In the genomic region with DNA sequence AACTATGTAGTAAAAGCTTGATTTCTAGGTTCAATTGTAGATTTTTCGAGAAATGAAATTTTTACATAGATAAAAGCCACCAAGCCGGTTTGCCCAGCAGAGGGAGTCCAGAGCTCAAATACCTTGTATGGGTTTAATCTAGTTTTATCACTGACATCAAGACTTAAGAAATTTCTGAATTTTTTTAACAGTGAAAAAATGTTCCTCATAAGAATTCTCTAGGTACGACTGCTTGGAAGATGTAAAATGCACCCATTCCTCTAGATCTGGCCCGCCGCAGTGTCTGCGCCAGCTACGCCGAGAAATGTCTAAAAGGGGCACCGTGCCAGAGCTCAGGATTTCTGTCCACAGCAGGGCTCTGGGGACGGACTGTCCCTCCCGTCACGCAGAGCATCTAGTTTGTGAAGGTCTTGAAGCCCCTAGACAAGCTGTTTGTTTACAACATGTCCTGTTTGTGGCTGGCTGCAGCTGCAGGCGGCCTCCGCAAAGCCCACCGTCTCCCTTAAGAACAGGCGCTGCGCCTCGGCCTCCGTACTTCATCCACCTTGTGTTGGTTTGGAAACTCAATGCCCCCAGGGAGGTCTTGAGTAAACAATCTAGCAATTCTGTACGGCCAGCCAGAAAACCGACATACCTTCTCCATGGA, we compare ENCODE assay signal across 8 cellular contexts. TPM values are rescaled to one million over a fixed set of nuclear protein-coding genes. Genes with fewer than 3 reads are reported as not detected.
DNase-seq lines count a peak whose midpoint lies in the region; ATAC-seq, FAIRE-seq and TF ChIP-seq lines count a peak whose summit lies in the region.

No MANE protein-coding gene starts in this region.

- H3K23me2 ChIP-seq in H1 (ENCODE audit: low read depth, low read length), result no peaks in the 10 kb centered on the region

- no peak overlapping the region for H2BK15ac ChIP-seq in H1 (ENCODE audit: low read length)

- 95% methylated on average over 21 of the region's 21 CpGs; no CpG with 5 or more reads in 1 of the 2 experiments for WGBS in H1 (ENCODE audit: extremely low coverage in 1 of 2, insufficient coverage in 1 of 2, insufficient read length in 1 of 2, insufficient replicate concordance in 2 of 2, low coverage in 1 of 2, low lambda C conversion rate in 2 of 2, missing lambda C conversion rate in 1 of 2), 2 experiments

- no peak overlapping the region for H2BK20ac ChIP-seq in H1 (ENCODE audit: low read length)

- H3K9me3 ChIP-seq in H1 (ENCODE audit: insufficient read depth in 2 of 2, low read depth in 1 of 2, low read length in 1 of 2), result no peaks in the 10 kb centered on the region

- no peak overlapping the region for H3K4me3 ChIP-seq in H1 (ENCODE audit: extremely low read depth in 1 of 4, insufficient read depth in 2 of 4, low read depth in 3 of 4, low read length in 4 of 4)

- POLR2A ChIA-PET in H1 (lab: Charles Lee; ENCODE audit: partially characterized antibody), result interaction anchor here (1.1 to 1.4 kb wide), 3 partner anchors 9 to 23 kb away, joined by 3 to 5 read pairs (median 4); no protein-coding TSS in a partner anchor

- no peak for TF ChIP-seq EP300 in H1 (IDR thresholded peaks at IDR 0.05; ENCODE audit: borderline replicate concordance in 1 of 2, low read depth in 2 of 2, low read length in 2 of 2)

- no peaks in the 10 kb centered on the region for H3K27me3 ChIP-seq in H1 (replicated peaks in 1 of 4; ENCODE audit: control insufficient read depth in 3 of 4, extremely low read depth in 1 of 4, insufficient read depth in 3 of 4, low read length in 3 of 4)

- no peak overlapping the region for H3K23ac ChIP-seq in H1 (ENCODE audit: insufficient read length)

- H3K79me1 ChIP-seq in H1 (ENCODE audit: low read depth, low read length), result no peaks in the 10 kb centered on the region

- peak; percentile 26 to 40; a peak in 3 of 4 replicates for TF ChIP-seq RAD21 in H1 (IDR thresholded peaks at IDR 0.05 in 1 of 2, conservative IDR thresholded peaks at IDR 0.05 in 1 of 2; ENCODE audit: low read depth in 2 of 2, low read length in 2 of 2)

- H3K4me1 ChIP-seq in H1 (replicated peaks in 1 of 4; ENCODE audit: control insufficient read depth in 3 of 4, insufficient read depth in 4 of 4, low read length in 3 of 4), result no peaks in the 10 kb centered on the region

- H3K4me2 ChIP-seq in H1 (ENCODE audit: insufficient read depth in 1 of 2, low read depth in 2 of 2, low read length in 2 of 2), result no peak overlapping the region

- H2AFZ ChIP-seq in H1 (ENCODE audit: low read length), result no peak overlapping the region

- H3K4me3 Mint-ChIP-seq in neural crest cell, result no peak overlapping the region

- H3K56ac ChIP-seq in H1 (replicated peaks; ENCODE audit: insufficient read length, low read depth, low read length), result no peak overlapping the region

- peaks cover 2 to 34% (median 19%) of the 10 kb centered on the region in 4 experiments; a peak in 6 of 8 replicates for H3K36me3 ChIP-seq in H1 (ENCODE audit: control insufficient read depth in 2 of 4, insufficient read depth in 4 of 4, low read length in 3 of 4)

- peak overlapping the region; percentile 27 for H3K27ac Mint-ChIP-seq in neural crest cell (ENCODE audit: unreplicated experiment)

- peak; percentile 2 for DNase-seq in NOMO-1 treated with DMSO at 0.1 percent for 48 hours (lab: John Stamatoyannopoulos, UW; ENCODE audit: unreplicated experiment)
- DNase-seq in NOMO-1 treated with dmso at 0.1 percent for 144 hours (lab: John Stamatoyannopoulos, UW; ENCODE audit: unreplicated experiment), result no peak
- DNase-seq in RPMI7951 (ENCODE audit: low read depth), result peak; percentile 59
- no peak for DNase-seq in H1 (ENCODE audit: low read depth in 1 of 2, low spot score in 2 of 2)
- DNase-seq in neural crest cell (ENCODE audit: low read depth, low spot score), result no peak
- DNase-seq in T-helper 9 cell, result no peak
- no peak for DNase-seq in NCI-H2029 (lab: John Stamatoyannopoulos, UW)

- no peak overlapping the region for H3K14ac ChIP-seq in H1 (ENCODE audit: insufficient read length)

- no peaks in the 10 kb centered on the region for H3K27me3 Mint-ChIP-seq in neural crest cell (ENCODE audit: low read depth)

- no peak overlapping the region for H3K27ac ChIP-seq in H1 (ENCODE audit: low read depth, low read length)

- H3K18ac ChIP-seq in H1 (ENCODE audit: extremely low read depth, low read length), result no peak overlapping the region

- no peak overlapping the region for H3K9ac ChIP-seq in H1 (replicated peaks in 1 of 4; ENCODE audit: extremely low read depth in 1 of 4, low read depth in 3 of 4, low read length in 3 of 4)

- ATAC-seq in GM19397 (IDR thresholded peaks at IDR 0.05; ENCODE audit: unreplicated experiment), result no peak

- CTCF ChIA-PET in H1 (lab: Charles Lee; ENCODE audit: partially characterized antibody), result interaction anchor here (0.6 to 2.5 kb wide), 23 partner anchors 8 to 1502 kb away, joined by 3 to 10 read pairs (median 3); no protein-coding TSS in a partner anchor

- H2BK12ac ChIP-seq in H1 (ENCODE audit: low read depth, low read length), result no peak overlapping the region

- H3K79me2 ChIP-seq in H1 (ENCODE audit: control insufficient read depth in 1 of 2, insufficient read depth in 2 of 2, low read length in 2 of 2), result no peaks in the 10 kb centered on the region

- H4K8ac ChIP-seq in H1 (ENCODE audit: extremely low read depth, insufficient read depth, low read length), result no peak overlapping the region

- H3K4ac ChIP-seq in H1 (replicated peaks; ENCODE audit: insufficient read length, low read depth, low read length), result no peak overlapping the region

- TF ChIP-seq CTCF in H1 (IDR thresholded peaks at IDR 0.05; ENCODE audit: control extremely low read depth in 1 of 3, insufficient read depth in 1 of 3, low read depth in 1 of 3, low read length in 3 of 3) (peak in 1 of 3 experiments; percentile 27; a peak in 2 of 4 replicates), neural crest cell (conservative IDR thresholded peaks at IDR 0.05) (peak; percentile 72)

- no peak for FAIRE-seq in H1 (lab: Jason Lieb, UNC)

- H2BK120ac ChIP-seq in H1 (replicated peaks; ENCODE audit: low read depth, low read length), result no peak overlapping the region

- H4K5ac ChIP-seq in H1 (ENCODE audit: insufficient read length, low read depth, low read length), result no peak overlapping the region

- H4K91ac ChIP-seq in H1 (replicated peaks; ENCODE audit: insufficient read length, low read length), result no peak overlapping the region

- no peak overlapping the region for H2AK5ac ChIP-seq in H1 (ENCODE audit: low read depth, low read length)

- H4K20me1 ChIP-seq in H1 (replicated peaks in 1 of 2; ENCODE audit: control insufficient read depth in 1 of 2, insufficient read depth in 2 of 2, low read length in 2 of 2), result peaks cover 2 to 5% of the 10 kb centered on the region in 2 experiments

- H3K4me1 Mint-ChIP-seq in neural crest cell, result no peaks in the 10 kb centered on the region

- peaks cover 8% of the 10 kb centered on the region for H3K36me3 Mint-ChIP-seq in neural crest cell (ENCODE audit: low read depth)

- H3K9me3 Mint-ChIP-seq in neural crest cell, result no peaks in the 10 kb centered on the region

- H2BK5ac ChIP-seq in H1 (ENCODE audit: low read depth, low read length), result no peak overlapping the region

- TF ChIP-seq POLR2A in H1 (IDR thresholded peaks at IDR 0.05; ENCODE audit: control extremely low read depth in 1 of 2, low read depth in 2 of 2, low read length in 2 of 2), result no peak

TF ChIP-seq in H1, 55 proteins besides CTCF, POLR2A, EP300 and RAD21:
- no peak for TF ChIP-seq GTF2F1 (IDR thresholded peaks at IDR 0.05; ENCODE audit: borderline replicate concordance, low read depth, low read length)
- no peak for TF ChIP-seq TCF12 (IDR thresholded peaks at IDR 0.05; ENCODE audit: low read depth, low read length)
- TF ChIP-seq SAP30 (IDR thresholded peaks at IDR 0.05; ENCODE audit: insufficient read depth, insufficient replicate concordance, low read length), result no peak
- TF ChIP-seq SIN3A (conservative IDR thresholded peaks at IDR 0.05 in 1 of 2, IDR thresholded peaks at IDR 0.05 in 1 of 2; ENCODE audit: low read depth in 1 of 2, low read length in 2 of 2), result no peak
- TF ChIP-seq ZNF274 (IDR thresholded peaks at IDR 0.05; ENCODE audit: borderline replicate concordance, extremely low read depth, low read length), result no peak

RNA-seq across cellular contexts. Expression of a gene that starts 24.8 kb away (rescaled TPM):
- 22.5 and 28.5 TPM in 2 replicates for total RNA-seq in RPMI7951 (2014; rRNA removed; shearing (Covaris generic))
- 47.1 and 48.5 TPM in 2 replicates for total RNA-seq in H1 (2021; fragmentation: NEBNext Ultra II Directional; extraction: Animal tissue kit (Norgen Biotek cat#: 25700))
- 15.4 and 29.5 TPM in 2 replicates for polyA plus RNA-seq in H1 (2011; rRNA removed)
- 19.4 TPM for polyA plus RNA-seq in H1 (2011; cell fraction: cytosol; rRNA removed)
- 8.9 TPM for polyA plus RNA-seq in H1 (2011; cell fraction: nucleus; rRNA removed)
- 32.1 to 52.5 TPM (median 38.8 TPM) in 4 replicates for polyA plus RNA-seq in H1 (2012, experiment 1 of 2)
- polyA plus RNA-seq in H1 (2012, experiment 2 of 2), result 12.7 TPM
- polyA plus RNA-seq in H1 (2013, experiment 1 of 2), result 33.5 TPM
- 32.1 TPM for polyA plus RNA-seq in H1 (2013, experiment 2 of 2)
- polyA minus RNA-seq in H1 (2011; rRNA and poly(A)+ RNA removed), result 14.0 and 18.3 TPM in 2 replicates
- 17.2 TPM for polyA minus RNA-seq in H1 (2011; cell fraction: cytosol; rRNA and poly(A)+ RNA removed)
- polyA minus RNA-seq in H1 (2011; cell fraction: nucleus; rRNA and poly(A)+ RNA removed), result 12.2 TPM
- 37.9 and 40.7 TPM in 2 replicates for total RNA-seq in neural crest cell

RNA-seq across cellular contexts. Expression of a gene that starts 33.4 kb away (rescaled TPM):
- total RNA-seq in RPMI7951 (2014; rRNA removed; shearing (Covaris generic)), result 9.9 and 11.5 TPM in 2 replicates
- 20.7 and 21.6 TPM in 2 replicates for total RNA-seq in H1 (2021; fragmentation: NEBNext Ultra II Directional; extraction: Animal tissue kit (Norgen Biotek cat#: 25700))
- 8.3 and 12.2 TPM in 2 replicates for polyA plus RNA-seq in H1 (2011; rRNA removed)
- polyA plus RNA-seq in H1 (2011; cell fraction: cytosol; rRNA removed), result 9.7 TPM
- 20.1 TPM for polyA plus RNA-seq in H1 (2011; cell fraction: nucleus; rRNA removed)
- polyA plus RNA-seq in H1 (2012, experiment 1 of 2), result 8.1 to 13.1 TPM (median 11.7 TPM) in 4 replicates
- 9.3 TPM for polyA plus RNA-seq in H1 (2012, experiment 2 of 2)
- 8.7 TPM for polyA plus RNA-seq in H1 (2013, experiment 1 of 2)
- polyA plus RNA-seq in H1 (2013, experiment 2 of 2), result 8.0 TPM
- 12.2 and 17.5 TPM in 2 replicates for polyA minus RNA-seq in H1 (2011; rRNA and poly(A)+ RNA removed)
- 11.9 TPM for polyA minus RNA-seq in H1 (2011; cell fraction: cytosol; rRNA and poly(A)+ RNA removed)
- polyA minus RNA-seq in H1 (2011; cell fraction: nucleus; rRNA and poly(A)+ RNA removed), result 11.0 TPM
- 19.4 and 23.7 TPM in 2 replicates for total RNA-seq in neural crest cell

Comparison
In these comparisons a context has a peak if more than half of its experiments do, and no peak if none do; other contexts are left out.
1. DNase-seq: peak in NOMO-1 treated with DMSO at 0.1 percent for 48 hours (single experiment) and RPMI7951 (single experiment); none in NOMO-1 treated with dmso at 0.1 percent for 144 hours (single experiment), H1 (0 of 2), neural crest cell (single experiment), T-helper 9 cell (single experiment) and NCI-H2029 (single experiment).